In genomic region chr7:106774213-106774767, GRCh38 we compare ENCODE assay signal across 8 cellular contexts.
"Had no signal": no experiment of that assay in that cellular context is flagged by ENCODE, and none has a peak within 500 bp of the region (broad histone marks: within the 10 kb centered on the region; RNA-seq: fewer than 3 reads in every experiment).

No MANE protein-coding gene starts in this region.

- ATAC-seq: heart right ventricle had no signal

- FAIRE-seq: frontal cortex had no signal

- H3K27me3 ChIP-seq: heart right ventricle, stomach had no signal

- DNase-seq: activated CD4-positive, CD25-positive, alpha-beta regulatory T cell treated with anti-CD3 and anti-CD28 coated beads, Interleukin-2, amount 50 U/mL, for 72 hours; amygdala; heart right ventricle; kidney glomerular epithelial cell; retina; stomach had no signal

- H3K9me3 ChIP-seq: heart right ventricle, stomach, thoracic aorta had no signal

- H3K36me3 ChIP-seq: heart right ventricle, stomach, thoracic aorta had no signal

- H3K4me3 ChIP-seq: heart right ventricle, stomach, thoracic aorta had no signal
